21 cellular contexts compared by ENCODE assay signal in the genomic region with DNA sequence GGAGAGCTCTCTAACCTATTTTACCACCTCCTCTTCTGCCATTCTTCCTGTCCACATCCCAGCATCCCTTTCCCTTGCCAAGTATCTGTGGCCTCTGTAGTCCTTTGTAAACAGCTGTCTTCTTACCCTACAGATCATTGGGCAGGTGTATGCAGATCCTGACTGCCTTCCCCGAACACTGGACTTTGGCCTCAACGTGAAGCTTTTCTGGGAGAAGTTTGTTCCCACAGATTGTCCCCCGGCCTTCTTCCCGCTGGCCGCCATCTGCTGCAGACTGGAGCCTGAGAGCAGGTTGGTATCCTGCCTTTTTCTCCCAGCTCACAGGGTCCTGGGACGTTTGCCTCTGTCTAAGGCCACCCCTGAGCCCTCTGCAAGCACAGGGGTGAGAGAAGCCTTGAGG. TPM values are rescaled to one million over a fixed set of nuclear protein-coding genes. Genes with fewer than 3 reads are reported as not detected.
A peak's percentile ranks its signal among the peaks of the same experiment; 100 is the strongest.
DNase-seq lines count a peak whose midpoint lies in the region; ATAC-seq and TF ChIP-seq lines count a peak whose summit lies in the region.
"Had no signal": no experiment of that assay in that cellular context is flagged by ENCODE, and none has a peak within 500 bp of the region (broad histone marks: within the 10 kb centered on the region; RNA-seq: fewer than 3 reads in every experiment).

No MANE protein-coding gene starts in this region.

- peak overlapping the region; percentile 76 for H3K27ac Mint-ChIP-seq in activated naive CD4-positive, alpha-beta T cell treated with anti-CD3 and anti-CD28 coated beads for 36 hours
- H3K27ac Mint-ChIP-seq in activated B cell treated with CpG ODN at 0.5 μM for 24 hours: peak overlapping the region; percentile 5

- H3K4me3 Mint-ChIP-seq in activated naive CD4-positive, alpha-beta T cell treated with anti-CD3 and anti-CD28 coated beads for 36 hours: no peak overlapping the region
- no peak overlapping the region for H3K4me3 Mint-ChIP-seq in activated B cell treated with CpG ODN at 0.5 μM for 24 hours
- H3K4me3 Mint-ChIP-seq: stimulated activated naive B cell treated with anti-CD40 and anti-IgM and Interleukin-4, amounts not matched to agents 10 μg/mL and 1 μg/mL and 100 μg/mL, for 72 hours had no signal

- ATAC-seq in activated B cell treated with CpG ODN at 0.5 μM for 24 hours (ENCODE audit: low read depth) (no peak), GM18867 (IDR thresholded peaks at IDR 0.05; ENCODE audit: unreplicated experiment) (no peak)
- ATAC-seq: heart left ventricle; Panc1; stimulated activated naive B cell treated with anti-CD40 and anti-IgM and Interleukin-4, amounts not matched to agents 10 μg/mL and 1 μg/mL and 100 μg/mL, for 72 hours had no signal

- peaks cover 76% of the 10 kb centered on the region for H3K4me1 Mint-ChIP-seq in activated naive CD4-positive, alpha-beta T cell treated with anti-CD3 and anti-CD28 coated beads for 36 hours (ENCODE audit: low read depth)
- H3K4me1 Mint-ChIP-seq in activated B cell treated with CpG ODN at 0.5 μM for 24 hours: no peaks in the 10 kb centered on the region

- TF ChIP-seq CTCF in activated B cell treated with CpG ODN at 0.5 μM for 24 hours (IDR thresholded peaks at IDR 0.05): no peak
- TF ChIP-seq CTCF in esophagus squamous epithelium (IDR thresholded peaks at IDR 0.05): no peak
- TF ChIP-seq CTCF in stomach (IDR thresholded peaks at IDR 0.05): no peak

- H3K4me3 ChIP-seq in esophagus squamous epithelium (no peak overlapping the region), stomach (no peak overlapping the region), H7 (ENCODE audit: insufficient read depth, low read depth, low read length) (no peak overlapping the region)
- H3K4me3 ChIP-seq: coronary artery, esophagus muscularis mucosa, heart left ventricle, pancreas had no signal

- H3K4me1 ChIP-seq in esophagus squamous epithelium: peaks cover 7 to 68% (median 8%) of the 10 kb centered on the region in 3 donors
- peaks cover 23 to 69% (median 53%) of the 10 kb centered on the region in 4 donors for H3K4me1 ChIP-seq in stomach
- H3K4me1 ChIP-seq: pancreas had no signal

- no peak for DNase-seq in activated naive CD4-positive, alpha-beta T cell treated with anti-CD3 and anti-CD28 coated beads for 36 hours
- DNase-seq in activated naive CD4-positive, alpha-beta T cell (lab: John Stamatoyannopoulos, UW): no peak
- DNase-seq in activated B cell treated with CpG ODN at 0.5 μM for 24 hours: no peak
- no peak for DNase-seq in esophagus squamous epithelium (lab: John Stamatoyannopoulos, UW)
- no peak for DNase-seq in stomach
- no peak for DNase-seq in dedifferentiated amniotic fluid mesenchymal stem cell (ENCODE audit: extremely low spot score)
- DNase-seq in H7: no peak
- DNase-seq: amygdala; Calu3; HCEC 1CT; heart left ventricle; islet precursor cell; midbrain; NCI-H1694; NCI-H524 treated with DMSO at 0.1 percent for 48 hours; stimulated activated naive B cell treated with anti-CD40 and anti-IgM and Interleukin-4, amounts not matched to agents 10 μg/mL and 1 μg/mL and 100 μg/mL, for 72 hours had no signal

- TF ChIP-seq POLR2A in esophagus squamous epithelium (IDR thresholded peaks at IDR 0.05) (no peak), stomach (IDR thresholded peaks at IDR 0.05) (no peak)

- no peak for TF ChIP-seq EP300 in stomach (IDR thresholded peaks at IDR 0.05)

- H3K27me3 ChIP-seq in esophagus squamous epithelium: no peaks in the 10 kb centered on the region
- no peaks in the 10 kb centered on the region for H3K27me3 ChIP-seq in stomach
- no peaks in the 10 kb centered on the region for H3K27me3 ChIP-seq in H7 (ENCODE audit: control insufficient read depth, insufficient read depth, low read length)
- H3K27me3 ChIP-seq: esophagus muscularis mucosa, heart left ventricle, pancreas had no signal

- peaks cover 49% of the 10 kb centered on the region for H3K36me3 Mint-ChIP-seq in activated naive CD4-positive, alpha-beta T cell treated with anti-CD3 and anti-CD28 coated beads for 36 hours (ENCODE audit: low read depth)
- H3K36me3 Mint-ChIP-seq in activated B cell treated with CpG ODN at 0.5 μM for 24 hours (ENCODE audit: low read depth): peaks cover 52% of the 10 kb centered on the region

- H3K27ac ChIP-seq in esophagus squamous epithelium: peak overlapping the region; percentile 23 to 74 (median 64)
- peak overlapping the region in 4 of 5 donors; percentile 29 to 44 (median 42) for H3K27ac ChIP-seq in stomach
- H3K27ac ChIP-seq: coronary artery, esophagus muscularis mucosa, heart left ventricle, pancreas had no signal

- H3K9me3 ChIP-seq in esophagus squamous epithelium: no peaks in the 10 kb centered on the region
- no peaks in the 10 kb centered on the region for H3K9me3 ChIP-seq in stomach
- H3K9me3 ChIP-seq: esophagus muscularis mucosa, heart left ventricle, pancreas had no signal

- CTCF ChIA-PET in activated naive CD4-positive, alpha-beta T cell treated with anti-CD3 and anti-CD28 coated beads for 36 hours (lab: Charles Lee): interaction anchor here (0.9 kb wide), 1 partner anchor 11 kb away, joined by 4 read pairs; no protein-coding TSS in a partner anchor
- CTCF ChIA-PET in activated B cell treated with CpG ODN at 0.5 μM for 24 hours (lab: Charles Lee): no interaction called here

- 76 to 87% methylated on average over 2 to 6 of the region's 6 CpGs for WGBS in esophagus squamous epithelium, 2 donors
- 34 to 54% (median 52%) methylated on average over 6 of the region's 6 CpGs for WGBS in stomach, 5 donors

- POLR2A ChIA-PET in activated B cell treated with CpG ODN at 0.5 μM for 24 hours (lab: Charles Lee): no interaction called here

- no peaks in the 10 kb centered on the region for H3K9me3 Mint-ChIP-seq in activated naive CD4-positive, alpha-beta T cell treated with anti-CD3 and anti-CD28 coated beads for 36 hours
- H3K9me3 Mint-ChIP-seq in activated B cell treated with CpG ODN at 0.5 μM for 24 hours: no peaks in the 10 kb centered on the region
- H3K9me3 Mint-ChIP-seq: stimulated activated naive B cell treated with anti-CD40 and anti-IgM and Interleukin-4, amounts not matched to agents 10 μg/mL and 1 μg/mL and 100 μg/mL, for 72 hours had no signal

- intact Hi-C loops in activated naive CD4-positive, alpha-beta T cell treated with anti-CD3 and anti-CD28 coated beads for 36 hours (cut with micrococcal nuclease): loop anchor here (10.0 kb wide), 1 partner anchor 330 kb away; no protein-coding TSS in a partner anchor
- intact Hi-C loops in activated B cell treated with CpG ODN at 0.5 μM for 24 hours (cut with micrococcal nuclease): no loop called here
- intact Hi-C loops in esophagus squamous epithelium (cut with DNase I): no loop called here
- intact Hi-C loops in stomach (cut with DNase I; ENCODE audit: low total_unique reads): no loop called here

- H3K27me3 Mint-ChIP-seq in activated naive CD4-positive, alpha-beta T cell treated with anti-CD3 and anti-CD28 coated beads for 36 hours (ENCODE audit: low read depth): no peaks in the 10 kb centered on the region
- H3K27me3 Mint-ChIP-seq in activated B cell treated with CpG ODN at 0.5 μM for 24 hours: no peaks in the 10 kb centered on the region
- H3K27me3 Mint-ChIP-seq: stimulated activated naive B cell treated with anti-CD40 and anti-IgM and Interleukin-4, amounts not matched to agents 10 μg/mL and 1 μg/mL and 100 μg/mL, for 72 hours had no signal

- H3K36me3 ChIP-seq in esophagus squamous epithelium (peaks cover 14 to 100% (median 44%) of the 10 kb centered on the region in 3 donors), stomach (peaks cover 42 to 97% (median 93%) of the 10 kb centered on the region in 4 donors), H7 (replicated peaks; ENCODE audit: control insufficient read depth, insufficient read depth, low read length) (peaks cover 25% of the 10 kb centered on the region)

RNA-seq across cellular contexts. Expression of a gene that starts 17.3 kb away (rescaled TPM):
- 10 to 100 TPM; 27.4 to 28.6 TPM for total RNA-seq in activated naive CD4-positive, alpha-beta T cell treated with anti-CD3 and anti-CD28 coated beads for 36 hours
- total RNA-seq in activated B cell treated with CpG ODN at 0.5 μM for 24 hours (20.3 and 21.0 TPM in 2 replicates), esophagus squamous epithelium (10 to 100 TPM in 3 of 4 donors, 1 to 10 TPM in 1; 7.0 to 53.0 (median 19.2) TPM), stomach (10 to 100 TPM in 3 of 5 donors, 1 to 10 TPM in 2; 3.5 to 53.0 (median 20.5) TPM)
- 1 to 10 TPM; 6.6 to 8.5 (median 7.6) TPM for polyA plus RNA-seq in stomach
- total RNA-seq in H7 (2014; rRNA removed; shearing (Covaris generic)): 0.76 and 3.9 TPM in 2 replicates
